In the genomic region with DNA sequence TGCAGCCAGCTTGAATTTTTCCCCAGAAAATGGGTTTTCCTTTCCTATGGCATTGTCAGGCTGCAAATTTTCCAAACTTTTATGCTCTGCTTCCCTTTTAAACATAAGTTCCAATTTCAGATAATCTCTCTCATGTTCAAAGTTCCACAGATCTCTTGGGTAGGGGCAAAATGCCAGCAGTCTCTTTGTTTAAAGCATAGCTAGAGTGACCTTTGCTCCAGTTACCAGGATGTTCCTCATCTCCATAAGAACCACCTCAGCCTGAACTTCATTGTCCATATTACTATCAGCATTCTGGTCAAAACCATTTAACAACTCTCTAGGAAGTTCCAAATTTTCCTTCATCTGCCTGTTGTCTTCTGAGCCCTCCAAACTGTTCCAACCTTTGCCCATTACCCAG, we compare ENCODE assay signal across 21 cellular contexts.
"Had no signal": no experiment of that assay in that cellular context is flagged by ENCODE, and none has a peak within 500 bp of the region (broad histone marks: within the 10 kb centered on the region; RNA-seq: fewer than 3 reads in every experiment).

No MANE protein-coding gene starts in this region.

- ATAC-seq: effector memory CD8-positive, alpha-beta T cell; gastroesophageal sphincter; naive thymus-derived CD8-positive, alpha-beta T cell; right cardiac atrium; stimulated activated effector memory CD8-positive, alpha-beta T cell treated with anti-CD3 and anti-CD28 coated beads, Interleukin-12 subunit alpha, Interleukin-12 subunit beta, amount 100 ng/mL, for 72 hours; stimulated activated naive CD8-positive, alpha-beta T cell treated with anti-CD3 and anti-CD28 coated beads, Interleukin-15, Interleukin-2, amounts not matched to agents 100 U/mL and 50 U/mL, for 24 hours had no signal

- H3K27ac Mint-ChIP-seq: effector memory CD8-positive, alpha-beta T cell; naive thymus-derived CD8-positive, alpha-beta T cell; stimulated activated effector memory CD8-positive, alpha-beta T cell treated with anti-CD3 and anti-CD28 coated beads, Interleukin-12 subunit alpha, Interleukin-12 subunit beta, amount 100 ng/mL, for 72 hours had no signal

- H3K36me3 Mint-ChIP-seq: naive thymus-derived CD8-positive, alpha-beta T cell; stimulated activated effector memory CD8-positive, alpha-beta T cell treated with anti-CD3 and anti-CD28 coated beads, Interleukin-12 subunit alpha, Interleukin-12 subunit beta, amount 100 ng/mL, for 72 hours had no signal

- H3K27me3 Mint-ChIP-seq: central memory CD8-positive, alpha-beta T cell had no signal

- DNase-seq: effector memory CD8-positive, alpha-beta T cell; foreskin fibroblast; glutamatergic neuron; left ventricle myocardium inferior; mesendoderm; naive thymus-derived CD8-positive, alpha-beta T cell; ovary; right cardiac atrium; stimulated activated CD4-positive, alpha-beta T cell treated with anti-CD3 and anti-CD28 coated beads, Interleukin-4, amount 100 ng/mL, for 1 hour; stimulated activated CD8-positive, alpha-beta memory T cell treated with anti-CD3 and anti-CD28 coated beads, Interleukin-4, amount 100 ng/mL, for 48 hours; stimulated activated naive CD8-positive, alpha-beta T cell treated with anti-CD3 and anti-CD28 coated beads, Interleukin-15, Interleukin-2, amounts not matched to agents 100 U/mL and 50 U/mL, for 24 hours; thyroid gland; upper lobe of left lung; uterus had no signal

- H3K4me1 Mint-ChIP-seq: central memory CD8-positive, alpha-beta T cell; naive thymus-derived CD8-positive, alpha-beta T cell; neural crest cell; stimulated activated effector memory CD8-positive, alpha-beta T cell treated with anti-CD3 and anti-CD28 coated beads, Interleukin-12 subunit alpha, Interleukin-12 subunit beta, amount 100 ng/mL, for 72 hours had no signal

- H3K4me3 ChIP-seq: esophagus muscularis mucosa, gastroesophageal sphincter, left ventricle myocardium inferior, ovary, suprapubic skin, thyroid gland, upper lobe of left lung, uterus had no signal

- H3K36me3 ChIP-seq: esophagus muscularis mucosa, gastroesophageal sphincter, left ventricle myocardium inferior, ovary, suprapubic skin, thyroid gland, upper lobe of left lung, uterus had no signal

- H3K4me3 Mint-ChIP-seq: central memory CD8-positive, alpha-beta T cell; effector memory CD8-positive, alpha-beta T cell; naive thymus-derived CD8-positive, alpha-beta T cell; neural crest cell; stimulated activated effector memory CD8-positive, alpha-beta T cell treated with anti-CD3 and anti-CD28 coated beads, Interleukin-12 subunit alpha, Interleukin-12 subunit beta, amount 100 ng/mL, for 72 hours had no signal

- H3K9me3 ChIP-seq: esophagus muscularis mucosa, gastroesophageal sphincter, left ventricle myocardium inferior, ovary, suprapubic skin, thyroid gland, upper lobe of left lung, uterus had no signal

- H3K4me1 ChIP-seq: gastroesophageal sphincter, suprapubic skin, thyroid gland, upper lobe of left lung had no signal

- H3K27me3 ChIP-seq: esophagus muscularis mucosa, gastroesophageal sphincter, ovary, suprapubic skin, thyroid gland, upper lobe of left lung, uterus had no signal

- H3K9me3 Mint-ChIP-seq: central memory CD8-positive, alpha-beta T cell; stimulated activated effector memory CD8-positive, alpha-beta T cell treated with anti-CD3 and anti-CD28 coated beads, Interleukin-12 subunit alpha, Interleukin-12 subunit beta, amount 100 ng/mL, for 72 hours had no signal

- H3K27ac ChIP-seq: epithelial cell of prostate, esophagus muscularis mucosa, gastroesophageal sphincter, left ventricle myocardium inferior, ovary, suprapubic skin, thyroid gland, upper lobe of left lung had no signal
